8 cellular contexts compared by ENCODE assay signal in genomic region chr15:83208357-83208661, GRCh38. TPM values are rescaled to one million over a fixed set of nuclear protein-coding genes. Genes with fewer than 3 reads are reported as not detected.
DNase-seq lines count a peak whose midpoint lies in the region; ATAC-seq, FAIRE-seq and TF ChIP-seq lines count a peak whose summit lies in the region.

No MANE protein-coding gene starts in this region.

- POLR2A ChIA-PET in A549 (lab: Yijun Ruan, JAX) (interaction anchor here (0.7 to 2.4 kb wide), 3 partner anchors 141 to 541 kb away, joined by 3 to 16 read pairs (median 11); partner anchors contain the start of genes BTBD1 and C15orf40), HEK293 (lab: Yijun Ruan, JAX) (interaction anchor here (0.9 to 1.2 kb wide), 2 partner anchors 146 to 197 kb away, joined by 3 to 4 read pairs; no protein-coding TSS in a partner anchor), MCF 10A (lab: Yijun Ruan, JAX) (interaction anchor here (0.5 to 1.3 kb wide), 4 partner anchors 12 to 222 kb away, joined by 3 to 5 read pairs (median 5); partner anchors contain the start of genes BTBD1 and RAMAC)

- no peak for TF ChIP-seq EP300 in A549 (IDR thresholded peaks at IDR 0.05)

- TF ChIP-seq CTCF in A549 (IDR thresholded peaks at IDR 0.05) (peak; percentile 0; the same call in 2 of the 3 replicates), HEK293 (tag by site-specific recombination; IDR thresholded peaks at IDR 0.05) (no peak), MCF 10A (IDR thresholded peaks at IDR 0.05; ENCODE audit: unreplicated experiment) (no peak), lower lobe of right lung (IDR thresholded peaks at IDR 0.05) (no peak), nephron progenitor cell (IDR thresholded peaks at IDR 0.05) (no peak)

- BruUV-seq in MCF 10A (replicated peaks; lab: Mats Ljungman, UMichigan): no TSS peak

- CTCF ChIA-PET in A549 (lab: Yijun Ruan, JAX): interaction anchor here (0.8 to 2.0 kb wide), 10 partner anchors 11 to 1072 kb away, joined by 3 to 9 read pairs (median 3); partner anchors contain the start of genes C15orf40 and SH3GL3
- CTCF ChIA-PET in HEK293 (lab: Yijun Ruan, JAX): interaction anchor here (0.6 to 1.5 kb wide), 4 partner anchors 10 to 204 kb away, joined by 3 to 7 read pairs (median 4); partner anchors contain the start of gene C15orf40
- CTCF ChIA-PET in MCF 10A (lab: Yijun Ruan, JAX): interaction anchor here (0.7 to 1.7 kb wide), 2 partner anchors 22 to 198 kb away, joined by 3 to 8 read pairs; partner anchors contain the start of gene C15orf40

- H3K36me3 Mint-ChIP-seq in MCF 10A (ENCODE audit: insufficient read depth, unreplicated experiment): no peaks in the 10 kb centered on the region
- H3K36me3 Mint-ChIP-seq in nephron progenitor cell (ENCODE audit: low read depth): no peaks in the 10 kb centered on the region

- 0 out of 3 replicates have a peak, but pooled peaks cover 0 to 3% of the 10 kb centered on the region in 2 experiments for H3K36me3 ChIP-seq in HEK293 (ENCODE audit: control insufficient read depth in 2 of 2, insufficient read depth in 1 of 2, low read length in 2 of 2)
- H3K36me3 ChIP-seq in lower lobe of right lung: no peaks in the 10 kb centered on the region

- FAIRE-seq in A549 (lab: Jason Lieb, UNC): no peak

- no peak for TF ChIP-seq RAD21 in A549 (conservative IDR thresholded peaks at IDR 0.05 in 1 of 2, IDR thresholded peaks at IDR 0.05 in 1 of 2)

- H3K9me3 ChIP-seq in A549 (no peaks in the 10 kb centered on the region), HEK293 (ENCODE audit: control insufficient read depth, insufficient read depth, low read depth, low read length) (no peaks in the 10 kb centered on the region), lower lobe of right lung (no peaks in the 10 kb centered on the region)

- H3K4me3 ChIP-seq in A549: peak overlapping the region; percentile 82
- peak overlapping the region; percentile 85 for H3K4me3 ChIP-seq in HEK293 (ENCODE audit: low read depth, low read length)
- peak overlapping the region; percentile 85 for H3K4me3 ChIP-seq in lower lobe of right lung

- H3K4me1 ChIP-seq in A549: peaks cover 19% of the 10 kb centered on the region
- peaks cover 22% of the 10 kb centered on the region for H3K4me1 ChIP-seq in HEK293 (ENCODE audit: control insufficient read depth, insufficient read depth, low read length)
- H3K4me1 ChIP-seq in lower lobe of right lung: peaks cover 25% of the 10 kb centered on the region

- H3K4me1 Mint-ChIP-seq in MCF 10A (ENCODE audit: insufficient read depth, unreplicated experiment) (peaks cover 30% of the 10 kb centered on the region), nephron progenitor cell (peaks cover 32% of the 10 kb centered on the region)

- H3K27ac Mint-ChIP-seq in MCF 10A (ENCODE audit: low read depth, unreplicated experiment) (peak overlapping the region; percentile 44), nephron progenitor cell (no peak overlapping the region)

- no peak for TF ChIP-seq POLR2A in A549 (IDR thresholded peaks at IDR 0.05; ENCODE audit: low read length)

- no peaks in the 10 kb centered on the region for H3K9me3 Mint-ChIP-seq in MCF 10A (ENCODE audit: unreplicated experiment)
- H3K9me3 Mint-ChIP-seq in nephron progenitor cell: no peaks in the 10 kb centered on the region

- no peaks in the 10 kb centered on the region for H3K27me3 ChIP-seq in lower lobe of right lung (ENCODE audit: low read depth)

- 9% methylated on average over 12 of the region's 12 CpGs for WGBS in A549 (ENCODE audit: missing lambda C conversion rate)

- intact Hi-C loops in MCF 10A (cut with micrococcal nuclease) (no loop called here), lower lobe of right lung (cut with DNase I) (no loop called here)

- H3K4me2 ChIP-seq in A549: peak overlapping the region; percentile 73

- H3K27me3 Mint-ChIP-seq in MCF 10A (ENCODE audit: insufficient read depth, unreplicated experiment): no peaks in the 10 kb centered on the region
- H3K27me3 Mint-ChIP-seq in nephron progenitor cell (ENCODE audit: low read depth, poor library complexity): no peaks in the 10 kb centered on the region

- ATAC-seq in A549: no peak
- ATAC-seq in lower lobe of right lung: peak in 1 of 2 donors; percentile 15
- ATAC-seq in GM21528 (IDR thresholded peaks at IDR 0.05; ENCODE audit: low FRiP score, unreplicated experiment): no peak
- ATAC-seq in HG02588 (IDR thresholded peaks at IDR 0.05; ENCODE audit: unreplicated experiment): no peak
- ATAC-seq in GM19351 (IDR thresholded peaks at IDR 0.05; ENCODE audit: unreplicated experiment): no peak

- H3K4me3 Mint-ChIP-seq in MCF 10A (ENCODE audit: unreplicated experiment) (no peak overlapping the region), nephron progenitor cell (no peak overlapping the region)

- DNase-seq in A549 (ENCODE audit: low read depth in 1 of 2, low spot score in 1 of 2) (peak in 1 of 2 experiments; percentile 65), MCF 10A (ENCODE audit: unreplicated experiment) (no peak), lower lobe of right lung (no peak), nephron progenitor cell (no peak)

- H3K27ac ChIP-seq in A549 (peak overlapping the region; percentile 96), HEK293 (ENCODE audit: extremely low read depth, low read depth, low read length) (peak overlapping the region; percentile 91; the same call in 1 of the 2 replicates), lower lobe of right lung (peak overlapping the region; percentile 80)

TF ChIP-seq in A549, 52 proteins besides CTCF, POLR2A, EP300 and RAD21:
- peak; percentile 6 for TF ChIP-seq MAFK (IDR thresholded peaks at IDR 0.05; ENCODE audit: partially characterized antibody)
- TF ChIP-seq JUNB (IDR thresholded peaks at IDR 0.05): no peak
- peak; percentile 91; the same call in 1 of the 2 replicates for TF ChIP-seq CHD4 (IDR thresholded peaks at IDR 0.05; ENCODE audit: borderline replicate concordance)

TF ChIP-seq in HEK293, 187 proteins besides CTCF, POLR2A, EP300 and RAD21 (continues in another document):
- TF ChIP-seq ZNF791 (tag by site-specific recombination; IDR thresholded peaks at IDR 0.05) (no peak), ZIC2 (tag by site-specific recombination; IDR thresholded peaks at IDR 0.05) (peak; percentile 50; the same call in 1 of the 2 replicates), ZSCAN16 (tag by site-specific recombination; IDR thresholded peaks at IDR 0.05) (no peak), ZNF433 (tag by site-specific recombination; IDR thresholded peaks at IDR 0.05; ENCODE audit: low read depth) (no peak), ZNF792 (tag by site-specific recombination; IDR thresholded peaks at IDR 0.05) (no peak), SP7 (tag by site-specific recombination; IDR thresholded peaks at IDR 0.05) (peak; percentile 8; the same call in 1 of the 2 replicates), ZNF561 (tag by site-specific recombination; IDR thresholded peaks at IDR 0.05; ENCODE audit: borderline replicate concordance) (no peak; the same call in none of the 2 replicates), ZNF777 (tag by site-specific recombination; IDR thresholded peaks at IDR 0.05; ENCODE audit: borderline replicate concordance) (no peak), ZEB2 (tag by site-specific recombination; IDR thresholded peaks at IDR 0.05) (0 out of 2 replicates have a peak, but pooled peaks have one; percentile 11), SCRT1 (tag by site-specific recombination; IDR thresholded peaks at IDR 0.05; ENCODE audit: borderline replicate concordance) (no peak), ZNF521 (tag by site-specific recombination; IDR thresholded peaks at IDR 0.05) (no peak), ZNF221 (tag by site-specific recombination; IDR thresholded peaks at IDR 0.05; ENCODE audit: borderline replicate concordance) (no peak), ZNF362 (tag by site-specific recombination; IDR thresholded peaks at IDR 0.05) (no peak), PRDM6 (tag by site-specific recombination; IDR thresholded peaks at IDR 0.05) (no peak), ZNF596 (tag by site-specific recombination; IDR thresholded peaks at IDR 0.05) (no peak), ZNF785 (tag by site-specific recombination; IDR thresholded peaks at IDR 0.05) (no peak), ZBTB8A (tag by site-specific recombination; IDR thresholded peaks at IDR 0.05) (peak; percentile 80; the same call in 1 of the 2 replicates), ZNF341 (tag by site-specific recombination; IDR thresholded peaks at IDR 0.05; ENCODE audit: low read depth) (no peak)

RNA-seq across cellular contexts. Expression of gene HDGFL3, which starts 0.7 kb away (rescaled TPM):
- polyA plus RNA-seq in A549 (2011; rRNA removed) (49.3 and 91.2 TPM in 2 replicates), A549 (2017; fragmentation: RNase III; extraction: RNeasy Plus Mini Kit Qiagen cat#74134 plus additional on column Dnase treatment) (47.4 to 51.1 TPM (median 50.8 TPM) in 3 replicates)
- polyA plus RNA-seq in A549 (2012; cell fraction: cytosol; rRNA removed): 7.0 and 9.8 TPM in 2 replicates
- polyA plus RNA-seq in A549 (2012; cell fraction: nucleus; rRNA removed): 1.9 and 2.3 TPM in 2 replicates
- 8.3 and 8.9 TPM in 2 replicates for polyA minus RNA-seq in A549 (2011; rRNA and poly(A)+ RNA removed)
- total RNA-seq in MCF 10A (2022) (80.4 and 104 TPM in 2 replicates), lower lobe of right lung (26.5 TPM)

Comparison
In these comparisons a context has a peak if more than half of its experiments do, and no peak if none do; other contexts are left out.
1. Of the 5 proteins assayed by ChIP-seq in both HEK293 and A549: peak only in HEK293: none; only in A549: CTCF; in both: none; in neither: 4.